In the genomic region with DNA sequence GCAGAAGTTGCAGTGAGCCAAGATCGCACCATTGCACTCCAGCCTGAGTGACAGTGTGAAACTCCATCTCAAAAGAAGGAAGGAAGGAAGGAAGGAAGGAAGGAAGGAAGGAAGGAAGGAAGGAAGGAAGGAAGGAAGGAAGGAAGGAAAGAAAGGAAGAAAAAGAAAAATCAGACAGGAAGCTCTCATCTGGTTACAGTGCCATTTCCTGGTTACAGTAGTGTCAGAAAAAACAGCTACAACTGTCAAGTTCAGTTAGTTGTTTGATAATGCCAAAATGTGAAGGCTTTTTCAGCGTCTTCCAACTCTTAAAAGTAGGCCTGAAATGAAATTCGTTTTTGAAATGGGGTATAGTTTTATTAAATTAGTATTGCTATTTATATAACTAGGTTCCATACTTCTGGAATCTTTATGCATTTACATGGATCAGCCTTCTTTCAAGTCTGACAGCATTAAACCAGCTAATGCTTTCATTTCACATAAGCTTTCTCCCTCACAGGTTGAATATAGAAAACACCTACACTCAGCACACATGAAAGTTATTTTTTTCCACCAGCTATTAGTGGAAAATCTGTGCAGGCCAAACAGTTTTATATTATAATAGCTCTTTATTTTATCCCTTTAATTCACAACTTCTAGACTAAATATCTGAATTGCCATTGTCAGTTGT, we compare ENCODE assay signal across 20 cellular contexts. TPM values are rescaled to one million over a fixed set of nuclear protein-coding genes. Genes with fewer than 3 reads are reported as not detected.
DNase-seq lines count a peak whose midpoint lies in the region; ATAC-seq and FAIRE-seq lines count a peak whose summit lies in the region.
"Had no signal": no experiment of that assay in that cellular context is flagged by ENCODE, and none has a peak within 500 bp of the region (broad histone marks: within the 10 kb centered on the region; RNA-seq: fewer than 3 reads in every experiment).

No MANE protein-coding gene starts in this region.

- no peak for DNase-seq in activated CD8-positive, alpha-beta memory T cell treated with anti-CD3 and anti-CD28 coated beads, Interleukin-2, amount 10 ng/mL, durations not matched to agents 7 days and 5 days
- no peak for DNase-seq in activated CD8-positive, alpha-beta memory T cell treated with anti-CD3 and anti-CD28 coated beads for 24 hours
- DNase-seq in GM19239 (ENCODE audit: insufficient read length, low spot score) (no peak), dedifferentiated amniotic fluid mesenchymal stem cell (ENCODE audit: extremely low spot score) (no peak)
- DNase-seq in natural killer cell treated with Interleukin-12 subunit alpha and Interleukin-12 subunit beta and Interleukin-15 and Interleukin-18, amount 100 ng/mL, for 72 hours (ENCODE audit: low spot score): no peak
- DNase-seq in effector memory CD4-positive, alpha-beta T cell: no peak
- DNase-seq: activated CD4-positive, alpha-beta T cell treated with anti-CD3 and anti-CD28 coated beads for 36 hours; amniotic stem cell; C1 segment of cervical spinal cord; dorsolateral prefrontal cortex; occipital lobe; uterus had no signal

- no peaks in the 10 kb centered on the region for H3K9me3 Mint-ChIP-seq in activated CD8-positive, alpha-beta memory T cell treated with anti-CD3 and anti-CD28 coated beads, Interleukin-2, amount 10 ng/mL, durations not matched to agents 7 days and 5 days (ENCODE audit: low read depth)
- H3K9me3 Mint-ChIP-seq in activated naive CD8-positive, alpha-beta T cell (ENCODE audit: low read depth): no peaks in the 10 kb centered on the region
- no peaks in the 10 kb centered on the region for H3K9me3 Mint-ChIP-seq in natural killer cell treated with Interleukin-12 subunit alpha and Interleukin-12 subunit beta and Interleukin-15 and Interleukin-18, amount 100 ng/mL, for 72 hours

- H3K27ac Mint-ChIP-seq in activated CD8-positive, alpha-beta memory T cell treated with anti-CD3 and anti-CD28 coated beads, Interleukin-2, amount 10 ng/mL, durations not matched to agents 7 days and 5 days: peak overlapping the region; percentile 63
- peak overlapping the region; percentile 80 for H3K27ac Mint-ChIP-seq in activated naive CD8-positive, alpha-beta T cell
- peak overlapping the region; percentile 73 to 91 for H3K27ac Mint-ChIP-seq in natural killer cell treated with Interleukin-12 subunit alpha and Interleukin-12 subunit beta and Interleukin-15 and Interleukin-18, amount 100 ng/mL, for 72 hours

- H3K4me1 ChIP-seq in effector memory CD4-positive, alpha-beta T cell (ENCODE audit: control insufficient read depth, insufficient read depth, low read length, poor library complexity, severe bottlenecking): no peaks in the 10 kb centered on the region
- H3K4me1 ChIP-seq: A549, right atrium auricular region, uterus had no signal

- no peak overlapping the region for H3K4me3 ChIP-seq in effector memory CD4-positive, alpha-beta T cell (ENCODE audit: insufficient read depth, low read depth, low read length, poor library complexity, severe bottlenecking)
- H3K4me3 ChIP-seq: A549, dorsolateral prefrontal cortex, right atrium auricular region, uterus had no signal

- no peak for ATAC-seq in activated CD8-positive, alpha-beta memory T cell treated with anti-CD3 and anti-CD28 coated beads, Interleukin-2, amount 10 ng/mL, durations not matched to agents 7 days and 5 days
- no peak for ATAC-seq in natural killer cell treated with Interleukin-12 subunit alpha and Interleukin-12 subunit beta and Interleukin-15 and Interleukin-18, amount 100 ng/mL, for 72 hours
- no peak for ATAC-seq in GM18502 (IDR thresholded peaks at IDR 0.05; ENCODE audit: poor library complexity, unreplicated experiment)
- ATAC-seq: A549; activated CD4-positive, alpha-beta T cell treated with anti-CD3 and anti-CD28 coated beads for 36 hours had no signal

- H3K27me3 Mint-ChIP-seq in activated CD8-positive, alpha-beta memory T cell treated with anti-CD3 and anti-CD28 coated beads, Interleukin-2, amount 10 ng/mL, durations not matched to agents 7 days and 5 days: no peaks in the 10 kb centered on the region
- no peaks in the 10 kb centered on the region for H3K27me3 Mint-ChIP-seq in activated naive CD8-positive, alpha-beta T cell
- no peaks in the 10 kb centered on the region for H3K27me3 Mint-ChIP-seq in natural killer cell treated with Interleukin-12 subunit alpha and Interleukin-12 subunit beta and Interleukin-15 and Interleukin-18, amount 100 ng/mL, for 72 hours
- H3K27me3 Mint-ChIP-seq: activated CD4-positive, alpha-beta T cell treated with anti-CD3 and anti-CD28 coated beads for 36 hours; IgD-negative memory B cell had no signal

- peak; percentile 14 for FAIRE-seq in GM19239 (lab: Jason Lieb, UNC)
- FAIRE-seq: A549, G401.6, TTC549 had no signal

- peaks cover 33% of the 10 kb centered on the region for H3K4me1 Mint-ChIP-seq in activated CD8-positive, alpha-beta memory T cell treated with anti-CD3 and anti-CD28 coated beads, Interleukin-2, amount 10 ng/mL, durations not matched to agents 7 days and 5 days
- peaks cover 29% of the 10 kb centered on the region for H3K4me1 Mint-ChIP-seq in activated naive CD8-positive, alpha-beta T cell (ENCODE audit: low read depth)
- peaks cover 15 to 19% of the 10 kb centered on the region in 2 donors for H3K4me1 Mint-ChIP-seq in natural killer cell treated with Interleukin-12 subunit alpha and Interleukin-12 subunit beta and Interleukin-15 and Interleukin-18, amount 100 ng/mL, for 72 hours (ENCODE audit: low read depth in 2 of 2)

- no peaks in the 10 kb centered on the region for H3K9me3 ChIP-seq in effector memory CD4-positive, alpha-beta T cell (ENCODE audit: control insufficient read depth, low read length)
- H3K9me3 ChIP-seq: right atrium auricular region, uterus had no signal

- H3K36me3 ChIP-seq in effector memory CD4-positive, alpha-beta T cell (ENCODE audit: control insufficient read depth, insufficient read depth, low read length): peaks cover 27% of the 10 kb centered on the region
- H3K36me3 ChIP-seq: right atrium auricular region, uterus had no signal

- no peak overlapping the region for H3K4me3 Mint-ChIP-seq in activated CD8-positive, alpha-beta memory T cell treated with anti-CD3 and anti-CD28 coated beads, Interleukin-2, amount 10 ng/mL, durations not matched to agents 7 days and 5 days
- H3K4me3 Mint-ChIP-seq in activated naive CD8-positive, alpha-beta T cell: peak overlapping the region; percentile 44
- H3K4me3 Mint-ChIP-seq in natural killer cell treated with Interleukin-12 subunit alpha and Interleukin-12 subunit beta and Interleukin-15 and Interleukin-18, amount 100 ng/mL, for 72 hours: peak overlapping the region; percentile 36
- H3K4me3 Mint-ChIP-seq: activated CD4-positive, alpha-beta T cell treated with anti-CD3 and anti-CD28 coated beads for 36 hours had no signal

- H3K27me3 ChIP-seq in effector memory CD4-positive, alpha-beta T cell (replicated peaks; ENCODE audit: control insufficient read depth, insufficient read depth, low read length, poor library complexity, severe bottlenecking): no peaks in the 10 kb centered on the region
- H3K27me3 ChIP-seq: dorsolateral prefrontal cortex, right atrium auricular region, uterus had no signal

- H3K36me3 Mint-ChIP-seq in activated CD8-positive, alpha-beta memory T cell treated with anti-CD3 and anti-CD28 coated beads, Interleukin-2, amount 10 ng/mL, durations not matched to agents 7 days and 5 days: peaks cover 75% of the 10 kb centered on the region
- peaks cover 32% of the 10 kb centered on the region for H3K36me3 Mint-ChIP-seq in activated naive CD8-positive, alpha-beta T cell
- peaks cover 26% of the 10 kb centered on the region for H3K36me3 Mint-ChIP-seq in natural killer cell treated with Interleukin-12 subunit alpha and Interleukin-12 subunit beta and Interleukin-15 and Interleukin-18, amount 100 ng/mL, for 72 hours

- no peak overlapping the region for H3K27ac ChIP-seq in effector memory CD4-positive, alpha-beta T cell (ENCODE audit: insufficient read depth, low read length, poor library complexity, severe bottlenecking)
- H3K27ac ChIP-seq: A549, dorsolateral prefrontal cortex, epithelial cell of prostate, right atrium auricular region, uterus had no signal

- CTCF ChIA-PET in activated CD8-positive, alpha-beta memory T cell treated with anti-CD3 and anti-CD28 coated beads, Interleukin-2, amount 10 ng/mL, durations not matched to agents 7 days and 5 days (lab: Charles Lee): interaction anchor here (0.8 to 1.5 kb wide), 4 partner anchors 9 to 19 kb away, joined by 3 to 6 read pairs (median 5); no protein-coding TSS in a partner anchor

RNA-seq across cellular contexts. Expression of a gene that starts 21.2 kb away (rescaled TPM):
- total RNA-seq in activated CD8-positive, alpha-beta memory T cell treated with anti-CD3 and anti-CD28 coated beads, Interleukin-2, amount 10 ng/mL, durations not matched to agents 7 days and 5 days: 100 to 1,000 TPM; 112 to 133 TPM
- 10 to 100 TPM; 24.6 to 26.0 TPM for total RNA-seq in natural killer cell treated with Interleukin-12 subunit alpha and Interleukin-12 subunit beta and Interleukin-15 and Interleukin-18, amount 100 ng/mL, for 72 hours

RNA-seq across cellular contexts. Expression of a gene that starts 37.1 kb away (rescaled TPM):
- total RNA-seq in activated CD8-positive, alpha-beta memory T cell treated with anti-CD3 and anti-CD28 coated beads, Interleukin-2, amount 10 ng/mL, durations not matched to agents 7 days and 5 days: 1 to 10 TPM; 1.2 to 2.1 TPM
- 1 to 10 TPM; 1.3 to 3.0 TPM for total RNA-seq in natural killer cell treated with Interleukin-12 subunit alpha and Interleukin-12 subunit beta and Interleukin-15 and Interleukin-18, amount 100 ng/mL, for 72 hours

RNA-seq across cellular contexts. Expression of a gene that starts 38.0 kb away (rescaled TPM):
- total RNA-seq in activated CD8-positive, alpha-beta memory T cell treated with anti-CD3 and anti-CD28 coated beads, Interleukin-2, amount 10 ng/mL, durations not matched to agents 7 days and 5 days: 10 to 100 TPM; 23.7 to 24.9 TPM
- total RNA-seq in natural killer cell treated with Interleukin-12 subunit alpha and Interleukin-12 subunit beta and Interleukin-15 and Interleukin-18, amount 100 ng/mL, for 72 hours: 10 to 100 TPM; 18.7 to 27.7 TPM

RNA-seq across cellular contexts. Expression of a gene that starts 54.3 kb away (rescaled TPM):
- 10 to 100 TPM; 57.3 to 61.8 TPM for total RNA-seq in activated CD8-positive, alpha-beta memory T cell treated with anti-CD3 and anti-CD28 coated beads, Interleukin-2, amount 10 ng/mL, durations not matched to agents 7 days and 5 days
- 10 to 100 TPM; 40.4 to 76.0 TPM for total RNA-seq in natural killer cell treated with Interleukin-12 subunit alpha and Interleukin-12 subunit beta and Interleukin-15 and Interleukin-18, amount 100 ng/mL, for 72 hours

RNA-seq across cellular contexts. Expression of a gene that starts 54.9 kb away (rescaled TPM):
- total RNA-seq in activated CD8-positive, alpha-beta memory T cell treated with anti-CD3 and anti-CD28 coated beads, Interleukin-2, amount 10 ng/mL, durations not matched to agents 7 days and 5 days: 10 to 100 TPM; 19.5 to 21.1 TPM
- 10 to 100 TPM; 12.6 to 22.0 TPM for total RNA-seq in natural killer cell treated with Interleukin-12 subunit alpha and Interleukin-12 subunit beta and Interleukin-15 and Interleukin-18, amount 100 ng/mL, for 72 hours

Comparison
In these comparisons a context has a peak if more than half of its experiments do, and no peak if none do; other contexts are left out.
1. RNA of a gene that starts 21.2 kb away (total RNA-seq): 112 to 133 TPM in activated CD8-positive, alpha-beta memory T cell treated with anti-CD3 and anti-CD28 coated beads, Interleukin-2, amount 10 ng/mL, durations not matched to agents 7 days and 5 days; 24.6 to 26.0 TPM in natural killer cell treated with Interleukin-12 subunit alpha and Interleukin-12 subunit beta and Interleukin-15 and Interleukin-18, amount 100 ng/mL, for 72 hours; every median in the first group is over 4 times any median in the second.
2. Peak in every context shown above with its lines, with median percentiles within 50 percentile points of each other: H3K27ac Mint-ChIP-seq.